In the genomic region with DNA sequence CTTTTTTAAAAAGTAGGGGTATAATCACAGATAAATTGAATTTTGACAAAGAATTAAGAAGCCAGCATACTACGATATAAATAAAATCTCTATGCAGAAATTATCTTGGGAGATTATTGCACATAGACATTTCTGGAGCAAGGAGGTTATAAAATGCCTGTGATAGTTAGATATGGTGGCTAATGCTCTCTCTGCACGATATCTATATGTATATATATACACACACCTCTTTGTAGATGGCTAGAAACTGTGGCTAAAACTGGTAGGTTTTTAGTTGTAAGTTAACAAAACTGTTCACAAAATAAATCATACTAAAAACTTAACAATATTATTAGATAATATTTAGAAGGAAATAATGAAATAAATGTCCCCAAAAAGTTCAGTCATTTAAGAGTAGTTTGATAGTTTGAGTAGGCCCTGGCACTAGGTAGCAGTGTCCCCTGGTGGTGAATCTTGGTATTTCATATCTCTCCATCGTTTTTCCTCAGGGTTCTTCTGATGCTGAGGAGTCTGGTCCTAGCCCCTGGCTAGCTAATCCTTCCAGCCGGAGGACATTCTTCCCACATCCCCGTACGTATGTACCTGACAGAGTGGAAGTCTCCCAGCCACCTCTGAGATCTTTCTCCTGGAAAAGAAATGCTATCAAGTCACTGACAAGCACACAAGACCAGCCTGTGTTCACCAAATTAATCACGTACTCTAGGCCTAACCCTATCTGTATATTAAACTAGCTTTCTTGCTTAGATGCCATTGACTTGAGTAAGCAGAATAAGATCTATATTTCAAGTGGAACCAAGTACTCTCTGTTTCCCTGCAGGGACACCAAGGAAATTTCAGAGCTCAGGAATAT, we compare ENCODE assay signal across 8 cellular contexts. TPM values are rescaled to one million over a fixed set of nuclear protein-coding genes. Genes with fewer than 3 reads are reported as not detected.
A peak's percentile ranks its signal among the peaks of the same experiment; 100 is the strongest.
DNase-seq lines count a peak whose midpoint lies in the region; ATAC-seq lines count a peak whose summit lies in the region.

No MANE protein-coding gene starts in this region.

- DNase-seq in A172 (ENCODE audit: low spot score) (peak; percentile 59), Daoy (ENCODE audit: low read depth) (peak; percentile 30), NCI-H1417 treated with DMSO at 0.1 percent for 48 hours (lab: John Stamatoyannopoulos, UW) (peak; percentile 12), iPS-NIHi7 (ENCODE audit: extremely low spot score) (peak; percentile 79), stromal cell of bone marrow (ENCODE audit: low read depth) (peak; percentile 13)
- DNase-seq in activated naive CD8-positive, alpha-beta T cell treated with anti-CD3 and anti-CD28 coated beads for 36 hours, result peak; percentile 11

- ATAC-seq in GM21576 (IDR thresholded peaks at IDR 0.05; ENCODE audit: unreplicated experiment), result no peak
- no peak for ATAC-seq in HG02571 (IDR thresholded peaks at IDR 0.05; ENCODE audit: unreplicated experiment)

- H3K36me3 Mint-ChIP-seq in activated naive CD8-positive, alpha-beta T cell treated with anti-CD3 and anti-CD28 coated beads for 36 hours, result no peaks in the 10 kb centered on the region

- no peak overlapping the region for H3K4me3 Mint-ChIP-seq in activated naive CD8-positive, alpha-beta T cell treated with anti-CD3 and anti-CD28 coated beads for 36 hours

- peaks cover 4% of the 10 kb centered on the region for H3K27me3 Mint-ChIP-seq in activated naive CD8-positive, alpha-beta T cell treated with anti-CD3 and anti-CD28 coated beads for 36 hours

- H3K27ac Mint-ChIP-seq in activated naive CD8-positive, alpha-beta T cell treated with anti-CD3 and anti-CD28 coated beads for 36 hours, result no peak overlapping the region

- H3K4me1 Mint-ChIP-seq in activated naive CD8-positive, alpha-beta T cell treated with anti-CD3 and anti-CD28 coated beads for 36 hours, result peaks cover 11% of the 10 kb centered on the region

- H3K9me3 Mint-ChIP-seq in activated naive CD8-positive, alpha-beta T cell treated with anti-CD3 and anti-CD28 coated beads for 36 hours, result no peaks in the 10 kb centered on the region

RNA-seq across cellular contexts. Expression of gene ART5, which starts 32.2 kb away (rescaled TPM):
- 0.31 TPM in 1 of 2 replicates, not detected in the other for total RNA-seq in A172 (2014; rRNA removed; shearing (Covaris generic))
- 0.46 TPM in 1 of 2 replicates, not detected in the other for total RNA-seq in Daoy (2014; rRNA removed; shearing (Covaris generic))
- total RNA-seq in activated naive CD8-positive, alpha-beta T cell treated with anti-CD3 and anti-CD28 coated beads for 36 hours, result not detected

RNA-seq across cellular contexts. Expression of gene ART1, which starts 35.3 kb away (rescaled TPM):
- not detected in 2 replicates for total RNA-seq in A172 (2014; rRNA removed; shearing (Covaris generic))
- not detected in 2 replicates for total RNA-seq in Daoy (2014; rRNA removed; shearing (Covaris generic))
- total RNA-seq in activated naive CD8-positive, alpha-beta T cell treated with anti-CD3 and anti-CD28 coated beads for 36 hours, result not detected

Comparison
In these comparisons a context has a peak if more than half of its experiments do, and no peak if none do; other contexts are left out.
1. DNase-seq: peak in every context shown above with its lines; median percentile 79 in iPS-NIHi7; 59 in A172; 30 in Daoy; 13 in stromal cell of bone marrow; 12 in NCI-H1417 treated with DMSO at 0.1 percent for 48 hours; 11 in activated naive CD8-positive, alpha-beta T cell treated with anti-CD3 and anti-CD28 coated beads for 36 hours.